In the genomic region with DNA sequence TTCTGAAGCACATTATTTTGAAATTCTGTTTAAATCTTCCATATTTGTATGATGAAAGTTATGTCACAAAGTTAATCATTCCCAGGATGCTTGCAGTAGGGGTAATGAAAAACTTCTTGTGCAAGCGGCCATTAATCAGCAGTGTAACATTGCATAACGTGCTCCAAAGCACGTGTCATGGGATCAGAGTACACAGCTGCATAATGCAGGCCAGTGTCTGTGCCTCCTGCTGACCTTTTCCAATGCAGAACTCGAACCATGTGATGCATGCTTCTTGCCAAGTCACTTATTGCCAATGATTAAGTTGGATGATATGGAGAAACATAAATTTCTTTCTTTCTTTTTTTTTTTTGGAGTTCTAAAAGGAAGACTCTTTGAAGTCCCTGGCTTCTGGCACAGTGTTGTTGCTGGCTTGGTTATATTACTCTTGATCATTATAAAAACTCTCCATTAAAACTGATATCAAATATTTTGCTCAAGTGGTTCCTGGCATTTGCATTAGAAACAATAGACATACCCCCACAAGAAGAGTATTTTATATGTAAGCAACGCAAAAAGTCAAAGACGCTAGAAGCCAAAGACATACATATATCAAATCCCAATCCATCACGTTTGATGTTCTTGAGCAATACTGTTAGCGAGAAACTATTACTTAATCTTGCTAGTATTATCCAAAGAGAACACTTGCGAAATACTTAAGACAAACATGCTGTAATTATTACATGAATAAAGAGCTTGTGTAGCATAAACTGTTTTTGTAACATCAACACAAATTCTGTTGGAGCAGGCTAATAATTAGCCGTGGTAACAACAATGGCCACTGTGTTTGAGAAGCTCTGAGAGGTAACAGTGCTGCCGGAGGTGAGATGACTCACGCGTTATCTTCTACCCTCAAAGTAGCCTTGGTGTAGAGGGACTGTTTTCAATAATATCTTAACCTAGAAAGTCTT, we compare ENCODE assay signal across 8 cellular contexts.
DNase-seq lines count a peak whose midpoint lies in the region; ATAC-seq and TF ChIP-seq lines count a peak whose summit lies in the region.

No MANE protein-coding gene starts in this region.

- H3K79me2 ChIP-seq in HCT116 (ENCODE audit: insufficient read depth, low read length) = no peaks in the 10 kb centered on the region

- DNase-seq in HCT116 (ENCODE audit: low read depth, low spot score) = peak; percentile 85
- DNase-seq in RWPE2 (ENCODE audit: low spot score) = no peak
- peak; percentile 63 for DNase-seq in globus pallidus (ENCODE audit: low spot score)
- peak; percentile 47 for DNase-seq in putamen (ENCODE audit: low spot score)
- no peak for DNase-seq in NCI-H1092 (lab: John Stamatoyannopoulos, UW)
- no peak for DNase-seq in activated T-cell treated with anti-CD3 and anti-CD28 coated beads for 4 hours

- H3K9me3 ChIP-seq in HCT116 (ENCODE audit: control insufficient read depth in 1 of 2, insufficient read depth in 1 of 2, low read depth in 1 of 2, low read length in 2 of 2) (peaks cover 0 to under 1% of the 10 kb centered on the region in 2 experiments; a peak in 2 of 4 replicates), RWPE2 (ENCODE audit: severe bottlenecking) (peaks cover 4% of the 10 kb centered on the region)

- peak overlapping the region; percentile 43 for H3K9ac ChIP-seq in HCT116 (ENCODE audit: low read length)

- H3K4me1 ChIP-seq in HCT116 (ENCODE audit: control insufficient read depth in 1 of 2, insufficient read depth in 2 of 2, low read length in 2 of 2) (peaks cover 59 to 79% of the 10 kb centered on the region in 2 experiments), RWPE2 (ENCODE audit: insufficient read depth, poor library complexity, severe bottlenecking) (peaks cover 33% of the 10 kb centered on the region)

- no peaks in the 10 kb centered on the region for H3K36me3 ChIP-seq in HCT116 (ENCODE audit: control insufficient read depth in 1 of 2, insufficient read depth in 2 of 2, low read length in 2 of 2)
- H3K36me3 ChIP-seq in RWPE2 (ENCODE audit: low read depth) = no peaks in the 10 kb centered on the region

- H2AFZ ChIP-seq in HCT116 (ENCODE audit: low read depth, low read length, poor library complexity, severe bottlenecking) = peak overlapping the region; percentile 81

- peak overlapping the region; percentile 69 for H3K4me2 ChIP-seq in HCT116 (ENCODE audit: low read length)

- H3K27ac ChIP-seq in HCT116 (ENCODE audit: low read depth, low read length) (peak overlapping the region; percentile 80), RWPE2 (ENCODE audit: poor library complexity, severe bottlenecking) (peak overlapping the region; percentile 74)

- no peaks in the 10 kb centered on the region for H3K27me3 ChIP-seq in HCT116 (ENCODE audit: insufficient read depth, low read length)
- no peaks in the 10 kb centered on the region for H3K27me3 ChIP-seq in RWPE2 (ENCODE audit: insufficient read depth, poor library complexity, severe bottlenecking)

- POLR2A ChIA-PET in HCT116 (lab: Charles Lee) = interaction anchor here (0.6 to 1.1 kb wide), 2 partner anchors 51 to 56 kb away, joined by 3 to 4 read pairs; no protein-coding TSS in a partner anchor

- no peak for TF ChIP-seq POLR2A in HCT116 (IDR thresholded peaks at IDR 0.05; ENCODE audit: borderline replicate concordance, extremely low read depth, insufficient read depth, insufficient read length)

- ATAC-seq in HCT116 (peak; percentile 68), RWPE2 (ENCODE audit: low read depth) (peak; percentile 79), HG03460 (IDR thresholded peaks at IDR 0.05; ENCODE audit: unreplicated experiment) (no peak), HG03439 (IDR thresholded peaks at IDR 0.05; ENCODE audit: unreplicated experiment) (no peak)

- intact Hi-C loops in HCT116 (cut with micrococcal nuclease) = loop anchor here (5.0 to 10.0 kb wide), 4 partner anchors 105 to 230 kb away; a partner anchor contains a TSS

- H3K9me2 ChIP-seq in HCT116 (ENCODE audit: insufficient read depth) = no peaks in the 10 kb centered on the region

- no peaks in the 10 kb centered on the region for H4K20me1 ChIP-seq in HCT116 (ENCODE audit: insufficient read depth)

- BruUV-seq in HCT116 (replicated peaks; lab: Mats Ljungman, UMichigan) = no TSS peak

- CTCF ChIA-PET in HCT116 (lab: Charles Lee) = interaction anchor here (0.9 kb wide), 3 partner anchors 229 to 282 kb away, joined by 3 read pairs; no protein-coding TSS in a partner anchor

- H3K4me3 ChIP-seq in HCT116 (replicated peaks in 1 of 2; ENCODE audit: low read depth in 1 of 2, low read length in 2 of 2) (peak overlapping the region in 1 of 2 experiments; percentile 30; a peak in 2 of 4 replicates), RWPE2 (ENCODE audit: severe bottlenecking) (no peak overlapping the region)

- no peak for TF ChIP-seq CTCF in HCT116 (IDR thresholded peaks at IDR 0.05 in 2 of 3, conservative IDR thresholded peaks at IDR 0.05 in 1 of 3; ENCODE audit: borderline replicate concordance in 1 of 3, insufficient read depth in 1 of 3, low read depth in 2 of 3, low read length in 2 of 3)
- no peak for TF ChIP-seq CTCF in RWPE2 (IDR thresholded peaks at IDR 0.05; ENCODE audit: poor library complexity, severe bottlenecking)

- RAD21 ChIA-PET in HCT116 (lab: Charles Lee; ENCODE audit: low non-redundant PET in 1 of 2, low total read pairs in 2 of 2, uncharacterized antibody in 2 of 2, unreplicated experiment in 2 of 2) = interaction anchor here in 1 of 2 experiments (0.8 to 1.6 kb wide), 2 partner anchors 33 to 229 kb away, joined by 3 to 5 read pairs; no protein-coding TSS in a partner anchor

- TF ChIP-seq RAD21 in HCT116 (IDR thresholded peaks at IDR 0.05; ENCODE audit: low read depth) = no peak

TF ChIP-seq in HCT116, 20 proteins besides CTCF, POLR2A, EP300 and RAD21:
- TF ChIP-seq POLR2AphosphoS5 (IDR thresholded peaks at IDR 0.05; ENCODE audit: low read depth, low read length) (peak; percentile 69), CEBPB (IDR thresholded peaks at IDR 0.05; ENCODE audit: low read depth) (no peak), JUND (IDR thresholded peaks at IDR 0.05) (no peak), EZH2phosphoT487 (IDR thresholded peaks at IDR 0.05; ENCODE audit: borderline replicate concordance) (no peak), TCF7L2 (IDR thresholded peaks at IDR 0.05; ENCODE audit: borderline replicate concordance, extremely low read depth, insufficient read depth, insufficient read length) (peak; percentile 73), YY1 (IDR thresholded peaks at IDR 0.05; ENCODE audit: extremely low read depth, insufficient replicate concordance, low read depth, low read length) (peak; percentile 83), SIN3A (IDR thresholded peaks at IDR 0.05; ENCODE audit: low read depth) (no peak)
- TF ChIP-seq, protein P1, sequence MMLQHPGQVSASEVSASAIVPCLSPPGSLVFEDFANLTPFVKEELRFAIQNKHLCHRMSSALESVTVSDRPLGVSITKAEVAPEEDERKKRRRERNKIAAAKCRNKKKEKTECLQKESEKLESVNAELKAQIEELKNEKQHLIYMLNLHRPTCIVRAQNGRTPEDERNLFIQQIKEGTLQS (IDR thresholded peaks at IDR 0.05) = no peak

Comparison
In these comparisons a context has a peak if more than half of its experiments do, and no peak if none do; other contexts are left out.
1. ATAC-seq: peak in HCT116 (single experiment) and RWPE2 (single experiment); none in HG03460 (single experiment) and HG03439 (single experiment).
2. DNase-seq: peak in HCT116 (single experiment), globus pallidus (single experiment) and putamen (single experiment); none in RWPE2 (single experiment), NCI-H1092 (single experiment) and activated T-cell treated with anti-CD3 and anti-CD28 coated beads for 4 hours (single experiment).